ENCODE assay signal across 27 cellular contexts in genomic region chr13:71244181-71244580, GRCh38.
"Had no signal": no experiment of that assay in that cellular context is flagged by ENCODE, and none has a peak within 500 bp of the region (broad histone marks: within the 10 kb centered on the region; RNA-seq: fewer than 3 reads in every experiment).

No MANE protein-coding gene starts in this region.

- H3K4me3 Mint-ChIP-seq: dendritic cell treated with granulocyte-macrophage colony-stimulating factor and Interleukin-4, amounts not matched to agents 40 ng/mL and 50 ng/mL, for 4 days; effector memory CD8-positive, alpha-beta T cell; endodermal cell had no signal

- ATAC-seq: effector memory CD8-positive, alpha-beta T cell; esophagus mucosa; foreskin keratinocyte; gastrocnemius medialis; gastroesophageal sphincter; heart left ventricle had no signal

- H3K9me3 ChIP-seq: colonic mucosa, esophagus muscularis mucosa, esophagus squamous epithelium, gastrocnemius medialis, gastroesophageal sphincter, heart right ventricle had no signal

- DNase-seq: colonic mucosa; cortex of kidney; dorsolateral prefrontal cortex; effector CD4-positive, alpha-beta T cell; effector CD8-positive, alpha-beta T cell; effector memory CD4-positive, alpha-beta T cell; effector memory CD8-positive, alpha-beta T cell; endodermal cell; erythroblast; esophagus squamous epithelium; foreskin fibroblast; foreskin keratinocyte; foreskin melanocyte; gastrocnemius medialis; glutamatergic neuron; head of caudate nucleus; heart left ventricle; heart right ventricle had no signal

- H3K4me1 ChIP-seq: colonic mucosa, esophagus muscularis mucosa, esophagus squamous epithelium, foreskin keratinocyte, gastrocnemius medialis, gastroesophageal sphincter had no signal

- H3K4me3 ChIP-seq: colonic mucosa, coronary artery, dorsolateral prefrontal cortex, esophagus muscularis mucosa, esophagus squamous epithelium, gastrocnemius medialis, gastroesophageal sphincter, heart left ventricle, heart right ventricle had no signal

- H3K9me3 Mint-ChIP-seq: dendritic cell treated with granulocyte-macrophage colony-stimulating factor and Interleukin-4, amounts not matched to agents 40 ng/mL and 50 ng/mL, for 4 days; endodermal cell had no signal

- H3K27me3 ChIP-seq: colonic mucosa, dorsolateral prefrontal cortex, esophagus muscularis mucosa, esophagus squamous epithelium, foreskin keratinocyte, gastrocnemius medialis, gastroesophageal sphincter, heart left ventricle, heart right ventricle had no signal

- H3K4me1 Mint-ChIP-seq: endodermal cell had no signal

- FAIRE-seq: colon, endometrium, frontal cortex had no signal

- H3K36me3 ChIP-seq: colonic mucosa, esophagus muscularis mucosa, esophagus squamous epithelium, gastrocnemius medialis, gastroesophageal sphincter, heart left ventricle, heart right ventricle had no signal

- H3K27me3 Mint-ChIP-seq: dendritic cell treated with granulocyte-macrophage colony-stimulating factor and Interleukin-4, amounts not matched to agents 40 ng/mL and 50 ng/mL, for 4 days; effector memory CD8-positive, alpha-beta T cell had no signal

- H3K27ac Mint-ChIP-seq: dendritic cell treated with granulocyte-macrophage colony-stimulating factor and Interleukin-4, amounts not matched to agents 40 ng/mL and 50 ng/mL, for 4 days; effector memory CD8-positive, alpha-beta T cell; endodermal cell had no signal

- H3K27ac ChIP-seq: colonic mucosa, coronary artery, dorsolateral prefrontal cortex, epithelial cell of prostate, esophagus muscularis mucosa, esophagus squamous epithelium, foreskin keratinocyte, gastroesophageal sphincter had no signal
